Comparison of ENCODE assay signal across 11 cellular contexts in genomic region chr7:522938-523289, GRCh38. TPM values are rescaled to one million over a fixed set of nuclear protein-coding genes. Genes with fewer than 3 reads are reported as not detected.
DNase-seq lines count a peak whose midpoint lies in the region; ATAC-seq and TF ChIP-seq lines count a peak whose summit lies in the region.
"Had no signal": no experiment of that assay in that cellular context is flagged by ENCODE, and none has a peak within 500 bp of the region (broad histone marks: within the 10 kb centered on the region; RNA-seq: fewer than 3 reads in every experiment).

No MANE protein-coding gene starts in this region.

- H3K4me3 ChIP-seq in cardiac muscle cell = peak overlapping the region; percentile 27
- H3K4me3 ChIP-seq in coronary artery = peak overlapping the region; percentile 90
- H3K4me3 ChIP-seq in naive thymus-derived CD4-positive, alpha-beta T cell (ENCODE audit: low read length) = no peak overlapping the region
- H3K4me3 ChIP-seq in upper lobe of left lung = peak overlapping the region in 3 of 4 donors; percentile 40 to 53 (median 52)

- intact Hi-C loops in cardiac septum (cut with DNase I) = loop anchor here (2.0 to 5.0 kb wide), 5 partner anchors 14 to 249 kb away; no protein-coding TSS in a partner anchor
- intact Hi-C loops in naive thymus-derived CD4-positive, alpha-beta T cell (cut with micrococcal nuclease) = loop anchor here (5.0 to 10.0 kb wide), 4 partner anchors 59 to 714 kb away; no protein-coding TSS in a partner anchor

- H3K36me3 Mint-ChIP-seq in naive thymus-derived CD4-positive, alpha-beta T cell = no peaks in the 10 kb centered on the region

- no peaks in the 10 kb centered on the region for H3K36me3 ChIP-seq in cardiac muscle cell
- H3K36me3 ChIP-seq in naive thymus-derived CD4-positive, alpha-beta T cell (ENCODE audit: control insufficient read depth in 2 of 3, insufficient read depth in 3 of 3, low read length in 3 of 3) = no peaks in the 10 kb centered on the region
- no peaks in the 10 kb centered on the region for H3K36me3 ChIP-seq in upper lobe of left lung

- ATAC-seq in naive thymus-derived CD4-positive, alpha-beta T cell = no peak
- ATAC-seq in upper lobe of left lung (ENCODE audit: low FRiP score in 2 of 2) (no peak), HG03571 (IDR thresholded peaks at IDR 0.05; ENCODE audit: unreplicated experiment) (no peak), HG02852 (IDR thresholded peaks at IDR 0.05; ENCODE audit: unreplicated experiment) (no peak)

- no peak for TF ChIP-seq EP300 in upper lobe of left lung (IDR thresholded peaks at IDR 0.05)

- H3K4me1 Mint-ChIP-seq in naive thymus-derived CD4-positive, alpha-beta T cell = peaks cover 0 to 14% (median 6%) of the 10 kb centered on the region in 7 donors

- CTCF ChIA-PET in naive thymus-derived CD4-positive, alpha-beta T cell (lab: Charles Lee) = no interaction called here

- no peak overlapping the region for H3K27ac ChIP-seq in cardiac muscle cell
- peak overlapping the region; percentile 39 to 100 for H3K27ac ChIP-seq in coronary artery
- no peak overlapping the region for H3K27ac ChIP-seq in naive thymus-derived CD4-positive, alpha-beta T cell (ENCODE audit: low read depth, low read length)
- peak overlapping the region in 1 of 4 donors; percentile 25 for H3K27ac ChIP-seq in upper lobe of left lung

- DNase-seq in cardiac muscle cell (ENCODE audit: low read depth in 1 of 2, low spot score in 1 of 2) (no peak), cardiac septum (ENCODE audit: low spot score) (no peak), coronary artery (ENCODE audit: low spot score) (no peak), upper lobe of left lung (no peak)
- DNase-seq in naive thymus-derived CD4-positive, alpha-beta T cell = no peak
- DNase-seq in activated CD4-positive, alpha-beta T cell treated with anti-CD3 and anti-CD28 coated beads for 48 hours = no peak
- DNase-seq: NCI-H1694 treated with DMSO at 0.1 percent for 48 hours had no signal

- TF ChIP-seq CTCF in cardiac muscle cell (IDR thresholded peaks at IDR 0.05; ENCODE audit: low read depth, low read length) (no peak), coronary artery (IDR thresholded peaks at IDR 0.05) (no peak), upper lobe of left lung (IDR thresholded peaks at IDR 0.05) (no peak)

- H3K27me3 Mint-ChIP-seq in naive thymus-derived CD4-positive, alpha-beta T cell = peaks cover 7 to 43% (median 15%) of the 10 kb centered on the region in 5 donors

- no peaks in the 10 kb centered on the region for H3K9me3 Mint-ChIP-seq in naive thymus-derived CD4-positive, alpha-beta T cell
- H3K9me3 Mint-ChIP-seq: activated CD4-positive, alpha-beta T cell treated with anti-CD3 and anti-CD28 coated beads, Interleukin-2, amount 10 ng/mL, durations not matched to agents 7 days and 5 days; stimulated activated naive CD8-positive, alpha-beta T cell treated with anti-CD3 and anti-CD28 coated beads, Interleukin-15, Interleukin-2, amounts not matched to agents 100 ng/mL and 50 ng/mL, for 24 hours had no signal

- H3K4me3 Mint-ChIP-seq in naive thymus-derived CD4-positive, alpha-beta T cell = peak overlapping the region in 7 of 10 donors; percentile 9 to 74 (median 34)
- H3K4me3 Mint-ChIP-seq: activated CD4-positive, alpha-beta T cell treated with anti-CD3 and anti-CD28 coated beads, Interleukin-2, amount 10 ng/mL, durations not matched to agents 7 days and 5 days had no signal

- POLR2A ChIA-PET in naive thymus-derived CD4-positive, alpha-beta T cell (lab: Charles Lee) = no interaction called here

- H3K4me1 ChIP-seq in cardiac muscle cell (ENCODE audit: low read depth) = peaks cover 7% of the 10 kb centered on the region
- H3K4me1 ChIP-seq in naive thymus-derived CD4-positive, alpha-beta T cell (ENCODE audit: control insufficient read depth in 2 of 2, insufficient read depth in 2 of 2, low read length in 2 of 2) = peaks cover 0 to 26% of the 10 kb centered on the region in 2 donors
- peaks cover 29 to 48% (median 40%) of the 10 kb centered on the region in 4 donors for H3K4me1 ChIP-seq in upper lobe of left lung

- H3K27ac Mint-ChIP-seq in naive thymus-derived CD4-positive, alpha-beta T cell = no peak overlapping the region
- H3K27ac Mint-ChIP-seq: activated CD4-positive, alpha-beta T cell treated with anti-CD3 and anti-CD28 coated beads, Interleukin-2, amount 10 ng/mL, durations not matched to agents 7 days and 5 days; stimulated activated naive CD8-positive, alpha-beta T cell treated with anti-CD3 and anti-CD28 coated beads, Interleukin-15, Interleukin-2, amounts not matched to agents 100 ng/mL and 50 ng/mL, for 24 hours had no signal

- WGBS in upper lobe of left lung, 2 donors = 38 to 42% methylated on average over 13 to 21 of the region's 23 CpGs

- H3K9me3 ChIP-seq in cardiac muscle cell (ENCODE audit: low read depth) (no peaks in the 10 kb centered on the region), upper lobe of left lung (no peaks in the 10 kb centered on the region)
- no peaks in the 10 kb centered on the region for H3K9me3 ChIP-seq in naive thymus-derived CD4-positive, alpha-beta T cell (ENCODE audit: control insufficient read depth in 2 of 3, low read length in 3 of 3)

- TF ChIP-seq POLR2A in upper lobe of left lung (IDR thresholded peaks at IDR 0.05) = no peak

- H3K27me3 ChIP-seq in cardiac muscle cell (peaks cover 40% of the 10 kb centered on the region), upper lobe of left lung (peaks cover 0 to 33% (median 16%) of the 10 kb centered on the region in 4 donors)
- peaks cover 0 to 13% of the 10 kb centered on the region in 2 donors for H3K27me3 ChIP-seq in naive thymus-derived CD4-positive, alpha-beta T cell (ENCODE audit: control insufficient read depth in 2 of 2, insufficient read depth in 2 of 2, low read length in 2 of 2)

RNA-seq across cellular contexts. Expression of gene PDGFA, which starts 3.3 kb away (rescaled TPM):
- total RNA-seq in cardiac muscle cell (22.0 and 25.6 TPM in 2 replicates), cardiac septum (38.9 TPM), upper lobe of left lung (10 to 100 TPM; 23.0 to 73.3 (median 44.6) TPM)
- polyA plus RNA-seq in cardiac muscle cell = 6.5 and 7.7 TPM in 2 replicates
- 1 to 10 TPM in 2 of 5 experiments, under 1 TPM in 2, not detected in 1; 0.16 to 2.6 (median 1.1) TPM for total RNA-seq in naive thymus-derived CD4-positive, alpha-beta T cell
- not detected for polyA plus RNA-seq in naive thymus-derived CD4-positive, alpha-beta T cell

Comparison
In these comparisons a context has a peak if more than half of its experiments do, and no peak if none do; other contexts are left out.
1. H3K27ac ChIP-seq: peak in coronary artery (2 of 2); none in cardiac muscle cell (single experiment) and naive thymus-derived CD4-positive, alpha-beta T cell (single experiment).